In genomic region chr12:114420553-114420952, GRCh38 we compare ENCODE assay signal across 1 cellular context.
TF ChIP-seq lines count a peak whose summit lies in the region.

No MANE protein-coding gene starts in this region.

TF ChIP-seq in H1, 55 proteins besides CTCF, POLR2A, EP300 and RAD21:
- 0 out of 2 replicates have a peak, but pooled peaks have one; percentile 20 for TF ChIP-seq KDM1A (IDR thresholded peaks at IDR 0.05; ENCODE audit: borderline replicate concordance, low read length)
- no peak for TF ChIP-seq YY1 (IDR thresholded peaks at IDR 0.05; ENCODE audit: low read depth, low read length)
